In the genomic region with DNA sequence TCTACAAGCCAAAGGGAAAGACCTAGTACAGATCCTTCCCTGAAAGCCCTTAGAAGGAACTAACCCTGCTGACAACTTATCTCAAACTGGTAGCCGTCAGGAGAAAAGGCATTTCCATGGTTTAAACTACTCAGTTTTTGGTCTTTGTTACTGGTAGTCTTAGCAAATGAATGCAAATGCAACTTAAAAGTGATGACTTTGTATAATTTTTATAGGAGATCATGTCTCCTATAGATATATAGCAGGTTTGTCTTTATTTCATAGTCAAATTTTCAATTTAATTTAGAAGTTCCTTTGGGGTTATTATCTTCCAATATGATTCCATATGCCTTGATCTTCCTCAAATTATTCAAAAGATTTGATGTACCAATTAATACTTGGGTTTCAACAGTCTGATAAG, we compare ENCODE assay signal across 4 cellular contexts.
TF ChIP-seq lines count a peak whose summit lies in the region.

No MANE protein-coding gene starts in this region.

TF ChIP-seq in HepG2, 621 proteins besides CTCF, POLR2A, EP300 and RAD21:
- peak; percentile 57 for TF ChIP-seq MAFF (IDR thresholded peaks at IDR 0.05; ENCODE audit: low read depth, low read length)
- TF ChIP-seq MAFK (conservative IDR thresholded peaks at IDR 0.05 in 1 of 2, IDR thresholded peaks at IDR 0.05 in 1 of 2; ENCODE audit: low read length in 2 of 2): peak in 1 of 2 experiments; percentile 66; a peak in 2 of 4 replicates
- no peak for TF ChIP-seq U2AF2 (IDR thresholded peaks at IDR 0.05; ENCODE audit: low read depth, low read length)
- no peak for TF ChIP-seq GATAD1 (CRISPR knock-in tag; IDR thresholded peaks at IDR 0.05)

TF ChIP-seq in A549, 52 proteins besides CTCF, POLR2A, EP300 and RAD21:
- peak; percentile 24 for TF ChIP-seq MAFK (IDR thresholded peaks at IDR 0.05; ENCODE audit: partially characterized antibody)
- TF ChIP-seq CHD2 (IDR thresholded peaks at IDR 0.05; ENCODE audit: low read length, partially characterized antibody): no peak
- no peak for TF ChIP-seq MAZ (IDR thresholded peaks at IDR 0.05; ENCODE audit: borderline replicate concordance, low read depth, low read length)
- no peak for TF ChIP-seq HDAC2 (IDR thresholded peaks at IDR 0.05)

TF ChIP-seq in IMR-90, 13 proteins besides CTCF, POLR2A, EP300 and RAD21:
- TF ChIP-seq, protein P1, sequence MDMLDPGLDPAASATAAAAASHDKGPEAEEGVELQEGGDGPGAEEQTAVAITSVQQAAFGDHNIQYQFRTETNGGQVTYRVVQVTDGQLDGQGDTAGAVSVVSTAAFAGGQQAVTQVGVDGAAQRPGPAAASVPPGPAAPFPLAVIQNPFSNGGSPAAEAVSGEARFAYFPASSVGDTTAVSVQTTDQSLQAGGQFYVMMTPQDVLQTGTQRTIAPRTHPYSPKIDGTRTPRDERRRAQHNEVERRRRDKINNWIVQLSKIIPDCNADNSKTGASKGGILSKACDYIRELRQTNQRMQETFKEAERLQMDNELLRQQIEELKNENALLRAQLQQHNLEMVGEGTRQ (IDR thresholded peaks at IDR 0.05; ENCODE audit: low read depth, low read length): no peak
- TF ChIP-seq CEBPB (IDR thresholded peaks at IDR 0.05; ENCODE audit: low read depth, low read length): no peak
- no peak for TF ChIP-seq RFX5 (IDR thresholded peaks at IDR 0.05; ENCODE audit: low read depth, low read length)
- TF ChIP-seq SMC3 (IDR thresholded peaks at IDR 0.05; ENCODE audit: low read depth, low read length): no peak
- TF ChIP-seq MAFK (IDR thresholded peaks at IDR 0.05; ENCODE audit: low read depth, low read length): 0 out of 2 replicates have a peak, but pooled peaks have one; percentile 24

TF ChIP-seq in K562, 482 proteins besides CTCF, POLR2A, EP300 and RAD21:
- TF ChIP-seq NCOR1 (IDR thresholded peaks at IDR 0.05) (no peak), ZNF316 (IDR thresholded peaks at IDR 0.05) (peak; percentile 72)
- TF ChIP-seq, protein P2, sequence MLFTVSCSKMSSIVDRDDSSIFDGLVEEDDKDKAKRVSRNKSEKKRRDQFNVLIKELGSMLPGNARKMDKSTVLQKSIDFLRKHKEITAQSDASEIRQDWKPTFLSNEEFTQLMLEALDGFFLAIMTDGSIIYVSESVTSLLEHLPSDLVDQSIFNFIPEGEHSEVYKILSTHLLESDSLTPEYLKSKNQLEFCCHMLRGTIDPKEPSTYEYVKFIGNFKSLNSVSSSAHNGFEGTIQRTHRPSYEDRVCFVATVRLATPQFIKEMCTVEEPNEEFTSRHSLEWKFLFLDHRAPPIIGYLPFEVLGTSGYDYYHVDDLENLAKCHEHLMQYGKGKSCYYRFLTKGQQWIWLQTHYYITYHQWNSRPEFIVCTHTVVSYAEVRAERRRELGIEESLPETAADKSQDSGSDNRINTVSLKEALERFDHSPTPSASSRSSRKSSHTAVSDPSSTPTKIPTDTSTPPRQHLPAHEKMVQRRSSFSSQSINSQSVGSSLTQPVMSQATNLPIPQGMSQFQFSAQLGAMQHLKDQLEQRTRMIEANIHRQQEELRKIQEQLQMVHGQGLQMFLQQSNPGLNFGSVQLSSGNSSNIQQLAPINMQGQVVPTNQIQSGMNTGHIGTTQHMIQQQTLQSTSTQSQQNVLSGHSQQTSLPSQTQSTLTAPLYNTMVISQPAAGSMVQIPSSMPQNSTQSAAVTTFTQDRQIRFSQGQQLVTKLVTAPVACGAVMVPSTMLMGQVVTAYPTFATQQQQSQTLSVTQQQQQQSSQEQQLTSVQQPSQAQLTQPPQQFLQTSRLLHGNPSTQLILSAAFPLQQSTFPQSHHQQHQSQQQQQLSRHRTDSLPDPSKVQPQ (CRISPR knock-in tag; IDR thresholded peaks at IDR 0.05; ENCODE audit: borderline replicate concordance): no peak
TF ChIP-seq in K562: peak in this region for 1.
